3 cellular contexts compared by ENCODE assay signal in genomic region chr12:124929649-124930419, GRCh38.
TF ChIP-seq lines count a peak whose summit lies in the region.

No MANE protein-coding gene starts in this region.

TF ChIP-seq in A549, 52 proteins besides CTCF, POLR2A, EP300 and RAD21:
- no peak for TF ChIP-seq HES2 (IDR thresholded peaks at IDR 0.05)
- no peak for TF ChIP-seq ZC3H11A (IDR thresholded peaks at IDR 0.05)
- TF ChIP-seq HOXA7 (CRISPR knock-in tag; IDR thresholded peaks at IDR 0.05): no peak
- TF ChIP-seq BHLHE40 (IDR thresholded peaks at IDR 0.05; ENCODE audit: low read depth, low read length): no peak
- TF ChIP-seq ATOH8 (CRISPR knock-in tag; IDR thresholded peaks at IDR 0.05; ENCODE audit: low read depth): no peak
- no peak for TF ChIP-seq FOSL2 (IDR thresholded peaks at IDR 0.05)
- TF ChIP-seq FOSL2 (CRISPR knock-in tag; IDR thresholded peaks at IDR 0.05): no peak
- no peak for TF ChIP-seq PBX3 (IDR thresholded peaks at IDR 0.05)
- TF ChIP-seq JUN (IDR thresholded peaks at IDR 0.05): no peak
- no peak for TF ChIP-seq EHF (CRISPR knock-in tag; IDR thresholded peaks at IDR 0.05)
- TF ChIP-seq REST (IDR thresholded peaks at IDR 0.05): no peak
- no peak for TF ChIP-seq CBX8 (IDR thresholded peaks at IDR 0.05)
- no peak for TF ChIP-seq ESRRA (IDR thresholded peaks at IDR 0.05; ENCODE audit: borderline replicate concordance, low read length)
- TF ChIP-seq NFE2L2 (conservative IDR thresholded peaks at IDR 0.05; ENCODE audit: low read length): no peak
- no peak for TF ChIP-seq CEBPB (IDR thresholded peaks at IDR 0.05)
- TF ChIP-seq MAZ (IDR thresholded peaks at IDR 0.05; ENCODE audit: borderline replicate concordance, low read depth, low read length): no peak
- TF ChIP-seq PHF8 (IDR thresholded peaks at IDR 0.05; ENCODE audit: borderline replicate concordance, low read depth): no peak
- no peak for TF ChIP-seq HOXB13 (CRISPR knock-in tag; IDR thresholded peaks at IDR 0.05; ENCODE audit: low read depth)

TF ChIP-seq in GM23338, 12 proteins besides CTCF, POLR2A, EP300 and RAD21:
- TF ChIP-seq REST (IDR thresholded peaks at IDR 0.05; ENCODE audit: unreplicated experiment) (no peak), JUNB (IDR thresholded peaks at IDR 0.05; ENCODE audit: unreplicated experiment) (no peak), ZNF331 (CRISPR knock-in tag; IDR thresholded peaks at IDR 0.05; ENCODE audit: low read depth) (no peak), ETS1 (IDR thresholded peaks at IDR 0.05) (no peak), STAT1 (IDR thresholded peaks at IDR 0.05; ENCODE audit: unreplicated experiment) (no peak), ZNF114 (CRISPR knock-in tag; IDR thresholded peaks at IDR 0.05) (no peak), ZNF462 (CRISPR knock-in tag; IDR thresholded peaks at IDR 0.05) (no peak)
TF ChIP-seq in GM23338: peak in this region for 0.

TF ChIP-seq in K562, 482 proteins besides CTCF, POLR2A, EP300 and RAD21:
- no peak for TF ChIP-seq MYNN (IDR thresholded peaks at IDR 0.05)
- no peak for TF ChIP-seq MYNN (CRISPR knock-in tag; IDR thresholded peaks at IDR 0.05)
- TF ChIP-seq TCF15 (CRISPR knock-in tag; IDR thresholded peaks at IDR 0.05): no peak
- TF ChIP-seq ZNF12 (CRISPR knock-in tag; IDR thresholded peaks at IDR 0.05): peak; percentile 59; the same call in 1 of the 2 replicates
- TF ChIP-seq HNRNPL (IDR thresholded peaks at IDR 0.05; ENCODE audit: low read depth, low read length): no peak
- TF ChIP-seq SMARCC2 (IDR thresholded peaks at IDR 0.05; ENCODE audit: low read depth): no peak
- TF ChIP-seq FOSL1 (tag; conservative IDR thresholded peaks at IDR 0.05): no peak
